In genomic region chr2:72915907-72916742, GRCh38 we compare ENCODE assay signal across 8 cellular contexts. TPM values are rescaled to one million over a fixed set of nuclear protein-coding genes. Genes with fewer than 3 reads are reported as not detected.
DNase-seq lines count a peak whose midpoint lies in the region; ATAC-seq and TF ChIP-seq lines count a peak whose summit lies in the region.

No MANE protein-coding gene starts in this region.

- no peak for TF ChIP-seq CTCF in SU-DHL-6 (IDR thresholded peaks at IDR 0.05; ENCODE audit: insufficient read depth, low read length, poor library complexity, severe bottlenecking)
- no peak for TF ChIP-seq CTCF in mucosa of descending colon (IDR thresholded peaks at IDR 0.05)
- TF ChIP-seq CTCF in upper lobe of left lung (IDR thresholded peaks at IDR 0.05): no peak

- DNase-seq in DMS79 (lab: John Stamatoyannopoulos, UW): peak; percentile 37
- peak; percentile 72 to 85 (median 79) for DNase-seq in mucosa of descending colon
- DNase-seq in upper lobe of left lung: peak; percentile 42 to 91

- H4K20me1 ChIP-seq in SU-DHL-6 (ENCODE audit: low read depth, low read length): no peaks in the 10 kb centered on the region

- no peak overlapping the region for H3K4me3 ChIP-seq in SU-DHL-6 (ENCODE audit: insufficient read depth, low read length, poor library complexity, severe bottlenecking)
- peak overlapping the region; percentile 34 for H3K4me3 ChIP-seq in ectodermal cell (ENCODE audit: insufficient read depth, low read depth, low read length)
- H3K4me3 ChIP-seq in mucosa of descending colon: peak overlapping the region; percentile 14
- H3K4me3 ChIP-seq in upper lobe of left lung: peak overlapping the region; percentile 16 to 46 (median 36)

- H3K27me3 ChIP-seq in SU-DHL-6 (ENCODE audit: low read length): no peaks in the 10 kb centered on the region
- peaks cover 100% of the 10 kb centered on the region for H3K27me3 ChIP-seq in ectodermal cell (ENCODE audit: control insufficient read depth, insufficient read depth, low read length, poor library complexity, severe bottlenecking)
- peaks cover 0 to 86% (median 55%) of the 10 kb centered on the region in 4 donors for H3K27me3 ChIP-seq in upper lobe of left lung

- no peaks in the 10 kb centered on the region for H3K9me2 ChIP-seq in SU-DHL-6 (replicated peaks; ENCODE audit: insufficient read depth, low read length)

- H3K36me3 ChIP-seq in SU-DHL-6 (ENCODE audit: low read length): no peaks in the 10 kb centered on the region
- H3K36me3 ChIP-seq in ectodermal cell (ENCODE audit: control insufficient read depth, insufficient read depth, low read length): no peaks in the 10 kb centered on the region
- no peaks in the 10 kb centered on the region for H3K36me3 ChIP-seq in mucosa of descending colon (ENCODE audit: low read depth)
- no peaks in the 10 kb centered on the region for H3K36me3 ChIP-seq in upper lobe of left lung

- H3K9ac ChIP-seq in SU-DHL-6 (ENCODE audit: low read length): no peak overlapping the region

- H3K4me1 ChIP-seq in ectodermal cell (ENCODE audit: control insufficient read depth, insufficient read depth, low read length) (peaks cover 33% of the 10 kb centered on the region), mucosa of descending colon (ENCODE audit: low read depth) (peaks cover 26% of the 10 kb centered on the region), upper lobe of left lung (peaks cover 50 to 59% (median 54%) of the 10 kb centered on the region in 4 donors)

- ATAC-seq in GM19455 (IDR thresholded peaks at IDR 0.05; ENCODE audit: unreplicated experiment) (peak; percentile 68), HG03460 (IDR thresholded peaks at IDR 0.05; ENCODE audit: unreplicated experiment) (peak; percentile 52), mucosa of descending colon (peak; percentile 79), upper lobe of left lung (ENCODE audit: low FRiP score in 2 of 2) (peak; percentile 69 to 70), GM21576 (IDR thresholded peaks at IDR 0.05; ENCODE audit: unreplicated experiment) (no peak)

- no peak overlapping the region for H2AFZ ChIP-seq in SU-DHL-6 (ENCODE audit: low read depth, low read length, severe bottlenecking)

- H3K9me3 ChIP-seq in SU-DHL-6 (ENCODE audit: insufficient read depth, low read length): no peaks in the 10 kb centered on the region
- H3K9me3 ChIP-seq in ectodermal cell (ENCODE audit: control insufficient read depth, low read length): no peaks in the 10 kb centered on the region
- no peaks in the 10 kb centered on the region for H3K9me3 ChIP-seq in mucosa of descending colon
- no peaks in the 10 kb centered on the region for H3K9me3 ChIP-seq in upper lobe of left lung

- no peaks in the 10 kb centered on the region for H3K79me2 ChIP-seq in SU-DHL-6 (ENCODE audit: insufficient read depth, low read length)

- H3K27ac ChIP-seq in SU-DHL-6 (ENCODE audit: low read depth, low read length) (no peak overlapping the region), ectodermal cell (ENCODE audit: insufficient read depth, low read depth, low read length, poor library complexity, severe bottlenecking) (no peak overlapping the region), upper lobe of left lung (no peak overlapping the region)

- intact Hi-C loops in mucosa of descending colon (cut with DNase I, micrococcal nuclease): no loop called here

- TF ChIP-seq POLR2A in upper lobe of left lung (IDR thresholded peaks at IDR 0.05): no peak

- TF ChIP-seq EP300 in upper lobe of left lung (IDR thresholded peaks at IDR 0.05): no peak

- H3K4me2 ChIP-seq in SU-DHL-6 (ENCODE audit: low read depth, low read length, poor library complexity, severe bottlenecking): peak overlapping the region; percentile 19

- WGBS in ectodermal cell, 2 experiments: 0 to 1% methylated on average over 86 of the region's 86 CpGs
- 2 to 3% methylated on average over 26 to 40 of the region's 86 CpGs for WGBS in upper lobe of left lung, 2 donors

- no peaks in the 10 kb centered on the region for H3F3A ChIP-seq in SU-DHL-6 (ENCODE audit: insufficient read depth)

RNA-seq across cellular contexts. Expression of gene EMX1, which starts 1.2 kb away (rescaled TPM):
- 3.4 TPM for polyA plus RNA-seq in ectodermal cell (2013, experiment 1 of 4)
- 3.5 TPM for polyA plus RNA-seq in ectodermal cell (2013, experiment 2 of 4)
- polyA plus RNA-seq in ectodermal cell (2013, experiment 3 of 4): 3.0 TPM
- polyA plus RNA-seq in ectodermal cell (2013, experiment 4 of 4): 5.8 TPM
- total RNA-seq in mucosa of descending colon (1 to 10 TPM in 2 of 3 donors, under 1 TPM in 1; 0.96 to 3.6 (median 1.6) TPM), upper lobe of left lung (not detected)

RNA-seq across cellular contexts. Expression of gene SPR, which starts 28.9 kb away (rescaled TPM):
- polyA plus RNA-seq in ectodermal cell (2013, experiment 1 of 4): 2.9 TPM
- polyA plus RNA-seq in ectodermal cell (2013, experiment 2 of 4): 3.3 TPM
- polyA plus RNA-seq in ectodermal cell (2013, experiment 3 of 4): 1.6 TPM
- 2.9 TPM for polyA plus RNA-seq in ectodermal cell (2013, experiment 4 of 4)
- 10 to 100 TPM; 53.7 to 91.0 (median 60.9) TPM for total RNA-seq in mucosa of descending colon
- 10 to 100 TPM; 26.2 to 49.2 (median 34.2) TPM for total RNA-seq in upper lobe of left lung
